16 cellular contexts compared by ENCODE assay signal in genomic region chr4:966266-967112, GRCh38. TPM values are rescaled to one million over a fixed set of nuclear protein-coding genes. Genes with fewer than 3 reads are reported as not detected.
DNase-seq lines count a peak whose midpoint lies in the region; ATAC-seq and TF ChIP-seq lines count a peak whose summit lies in the region.
"Had no signal": no experiment of that assay in that cellular context is flagged by ENCODE, and none has a peak within 500 bp of the region (broad histone marks: within the 10 kb centered on the region; RNA-seq: fewer than 3 reads in every experiment).

No MANE protein-coding gene starts in this region.

- peaks cover 3% of the 10 kb centered on the region for H3K79me1 ChIP-seq in neuronal stem cell (ENCODE audit: low read depth, low read length)

- no peak overlapping the region for H3K27ac ChIP-seq in heart left ventricle
- no peak overlapping the region for H3K27ac ChIP-seq in GM23338 (ENCODE audit: low read depth)
- H3K27ac ChIP-seq in neuronal stem cell (replicated peaks; ENCODE audit: low read length): no peak overlapping the region
- H3K27ac ChIP-seq in body of pancreas: no peak overlapping the region
- H3K27ac ChIP-seq: C4-2B, GM23248 had no signal

- H3K27ac Mint-ChIP-seq in GM23338: no peak overlapping the region
- H3K27ac Mint-ChIP-seq: B cell, H9 had no signal

- H2AK5ac ChIP-seq in neuronal stem cell (ENCODE audit: low read depth, low read length): peak overlapping the region; percentile 37

- WGBS in heart left ventricle, 4 donors: 88 to 92% (median 91%) methylated on average over 22 to 48 of the region's 48 CpGs
- no CpG with 5 or more reads among the region's 48 CpGs for WGBS in neuronal stem cell (ENCODE audit: extremely low coverage in 2 of 2, insufficient read length in 2 of 2, insufficient replicate concordance in 1 of 2), 2 donors
- 90% methylated on average over 46 of the region's 48 CpGs; no CpG with 5 or more reads in 1 of the 2 donors for WGBS in body of pancreas, 2 donors

- no peak overlapping the region for H2BK5ac ChIP-seq in neuronal stem cell (ENCODE audit: low read length)

- H3K27me3 ChIP-seq in heart left ventricle (peaks cover 0 to 13% (median 0%) of the 10 kb centered on the region in 9 donors), GM23338 (ENCODE audit: insufficient read depth) (peaks cover 10% of the 10 kb centered on the region; the same call in 1 of the 2 replicates), neuronal stem cell (ENCODE audit: control insufficient read depth in 3 of 3, insufficient read depth in 3 of 3, low read depth in 1 of 3, low read length in 3 of 3) (peaks cover 0 to 32% (median 10%) of the 10 kb centered on the region in 3 experiments), body of pancreas (no peaks in the 10 kb centered on the region), MG63 (no peaks in the 10 kb centered on the region)

- H3K4me1 Mint-ChIP-seq in GM23338: no peaks in the 10 kb centered on the region

- peak overlapping the region; percentile 10 for H2BK12ac ChIP-seq in neuronal stem cell (ENCODE audit: low read length)

- no peak overlapping the region for H4K8ac ChIP-seq in neuronal stem cell (ENCODE audit: low read depth, low read length)

- H3K18ac ChIP-seq in neuronal stem cell (ENCODE audit: low read length): no peak overlapping the region

- 0 out of 3 replicates have a peak overlapping the region, but pooled peaks have one; percentile 14 for H3K4me3 Mint-ChIP-seq in GM23338
- H3K4me3 Mint-ChIP-seq: CD4-positive, alpha-beta memory T cell had no signal

- H3K4me2 ChIP-seq in GM23338 (no peak overlapping the region; the same call in 1 of the 2 replicates), neuronal stem cell (ENCODE audit: insufficient read depth, low read length, poor library complexity, severe bottlenecking) (no peak overlapping the region)

- H3K9me3 Mint-ChIP-seq in GM23338: no peaks in the 10 kb centered on the region
- H3K9me3 Mint-ChIP-seq: H9 had no signal

- no peak overlapping the region for H2BK120ac ChIP-seq in neuronal stem cell (ENCODE audit: low read depth, low read length)

- no peak overlapping the region for H4K91ac ChIP-seq in neuronal stem cell (ENCODE audit: low read depth, low read length, poor library complexity)

- H3K4ac ChIP-seq in neuronal stem cell (ENCODE audit: low read length): no peak overlapping the region

- no peaks in the 10 kb centered on the region for H3K36me3 Mint-ChIP-seq in GM23338 (ENCODE audit: low read depth)

- peak overlapping the region; percentile 85 for H3K23ac ChIP-seq in neuronal stem cell (ENCODE audit: low read depth, low read length, poor library complexity)

- H3K9me3 ChIP-seq in heart left ventricle: no peaks in the 10 kb centered on the region
- H3K9me3 ChIP-seq in neuronal stem cell (replicated peaks in 1 of 2; ENCODE audit: control insufficient read depth in 2 of 2, insufficient read depth in 1 of 2, low read depth in 1 of 2, low read length in 2 of 2): no peaks in the 10 kb centered on the region
- H3K9me3 ChIP-seq in body of pancreas: no peaks in the 10 kb centered on the region
- no peaks in the 10 kb centered on the region for H3K9me3 ChIP-seq in MG63

- TF ChIP-seq POLR2A in heart left ventricle (IDR thresholded peaks at IDR 0.05) (no peak), body of pancreas (IDR thresholded peaks at IDR 0.05) (no peak)

- H3K27me3 Mint-ChIP-seq in GM23338 (ENCODE audit: insufficient read depth, low read depth, poor library complexity): peaks cover 20% of the 10 kb centered on the region
- H3K27me3 Mint-ChIP-seq: B cell; CD4-positive, alpha-beta memory T cell had no signal

- H3K9ac ChIP-seq in neuronal stem cell (ENCODE audit: low read depth, low read length, poor library complexity): peak overlapping the region; percentile 60
- H3K9ac ChIP-seq: GM23248 had no signal

- no peaks in the 10 kb centered on the region; the same call in 1 of the 2 replicates for H3F3A ChIP-seq in GM23338 (replicated peaks; ENCODE audit: low read depth)

- peak overlapping the region; percentile 49 for H2BK15ac ChIP-seq in neuronal stem cell (ENCODE audit: low read length)

- intact Hi-C loops in heart left ventricle (cut with DNase I): no loop called here
- intact Hi-C loops in Right ventricle myocardium superior (cut with DNase I): no loop called here
- intact Hi-C loops in body of pancreas (cut with DNase I): no loop called here

- ATAC-seq in heart left ventricle (no peak), Right ventricle myocardium superior (ENCODE audit: poor library complexity) (no peak), GM23338 (peak; percentile 4; the same call in 2 of the 3 replicates), body of pancreas (no peak)
- ATAC-seq: GM12878, HepG2 had no signal

- H3K4me3 ChIP-seq in heart left ventricle (no peak overlapping the region), GM23338 (peak overlapping the region; percentile 58; the same call in 1 of the 2 replicates), neuronal stem cell (ENCODE audit: low read length in 2 of 2) (no peak overlapping the region), body of pancreas (no peak overlapping the region), MG63 (no peak overlapping the region)
- H3K4me3 ChIP-seq: GM12878, GM23248 had no signal

- DNase-seq in heart left ventricle: peak in 3 of 5 donors; percentile 20 to 60 (median 24)
- DNase-seq in Right ventricle myocardium superior: no peak
- DNase-seq in GM23338 (ENCODE audit: low spot score): no peak
- peak; percentile 18 for DNase-seq in NCI-H69 (lab: John Stamatoyannopoulos, UW)
- no peak for DNase-seq in neuronal stem cell (ENCODE audit: low spot score)
- no peak for DNase-seq in NCI-H1417 treated with DMSO at 0.1 percent for 48 hours (lab: John Stamatoyannopoulos, UW)
- no peak for DNase-seq in body of pancreas
- no peak for DNase-seq in MG63
- DNase-seq: CD4-positive, alpha-beta memory T cell; DMS79; GM23248; H9 had no signal

- H2AFZ ChIP-seq in GM23338 (no peak overlapping the region), neuronal stem cell (ENCODE audit: low read length) (no peak overlapping the region)
- H2AFZ ChIP-seq: GM23248 had no signal

- H3K79me2 ChIP-seq in GM23338 (replicated peaks; ENCODE audit: insufficient read depth): no peaks in the 10 kb centered on the region

- TF ChIP-seq CTCF in heart left ventricle (IDR thresholded peaks at IDR 0.05): no peak
- TF ChIP-seq CTCF in GM23338 (conservative IDR thresholded peaks at IDR 0.05; ENCODE audit: low read depth in 2 of 2): no peak
- TF ChIP-seq CTCF in body of pancreas (IDR thresholded peaks at IDR 0.05): no peak

- no peaks in the 10 kb centered on the region for H3K9me2 ChIP-seq in GM23338 (ENCODE audit: insufficient read depth)

- peaks cover 0 to 52% (median 9%) of the 10 kb centered on the region in 9 donors for H3K36me3 ChIP-seq in heart left ventricle
- no peaks in the 10 kb centered on the region for H3K36me3 ChIP-seq in GM23338 (ENCODE audit: insufficient read depth)
- H3K36me3 ChIP-seq in neuronal stem cell (replicated peaks in 1 of 2; ENCODE audit: control insufficient read depth in 2 of 2, insufficient read depth in 2 of 2, low read length in 2 of 2): peaks cover 2 to 21% of the 10 kb centered on the region in 2 donors
- H3K36me3 ChIP-seq in body of pancreas (replicated peaks in 1 of 2; ENCODE audit: insufficient read depth in 1 of 2, low read depth in 2 of 2): no peaks in the 10 kb centered on the region
- no peaks in the 10 kb centered on the region for H3K36me3 ChIP-seq in MG63

- no peaks in the 10 kb centered on the region for H4K20me1 ChIP-seq in GM23338 (replicated peaks; ENCODE audit: insufficient read depth)

- peak overlapping the region; percentile 21 for H3K14ac ChIP-seq in neuronal stem cell (ENCODE audit: low read length)

- H3K4me1 ChIP-seq in heart left ventricle: peaks cover 0 to 17% (median 3%) of the 10 kb centered on the region in 12 donors
- no peaks in the 10 kb centered on the region for H3K4me1 ChIP-seq in GM23338 (ENCODE audit: insufficient read depth)
- no peaks in the 10 kb centered on the region for H3K4me1 ChIP-seq in neuronal stem cell (ENCODE audit: control insufficient read depth in 2 of 2, insufficient read depth in 1 of 2, low read depth in 1 of 2, low read length in 2 of 2)
- H3K4me1 ChIP-seq in body of pancreas: peaks cover 15% of the 10 kb centered on the region

RNA-seq across cellular contexts. Expression of gene DGKQ, which starts 6.9 kb away (rescaled TPM):
- 1 to 10 TPM; 3.2 to 7.3 (median 4.4) TPM for total RNA-seq in heart left ventricle
- 1 to 10 TPM; 2.6 to 3.7 TPM for polyA plus RNA-seq in heart left ventricle
- 3.3 TPM for total RNA-seq in Right ventricle myocardium superior
- total RNA-seq in GM23338 (2014; rRNA removed; shearing (Covaris generic)): 18.6 and 22.4 TPM in 2 replicates
- 3.4 and 4.0 TPM in 2 replicates for polyA plus RNA-seq in GM23338 (2016; fragmentation: Nextera tagmentation; extraction: Ambion mirVana)
- polyA plus RNA-seq in neuronal stem cell (2013, experiment 1 of 2): 5.4 TPM
- 5.2 TPM for polyA plus RNA-seq in neuronal stem cell (2013, experiment 2 of 2)
- total RNA-seq in body of pancreas: 10 to 100 TPM; 13.2 to 17.5 TPM
- 6.7 and 7.4 TPM in 2 replicates for total RNA-seq in MG63 (2014; rRNA removed; shearing (Covaris generic); ENCODE audit: low replicate concordance)

RNA-seq across cellular contexts. Expression of gene IDUA, which starts 20.4 kb away (rescaled TPM):
- total RNA-seq in heart left ventricle (10 to 100 TPM in 3 of 9 donors, 1 to 10 TPM in 6; 5.0 to 17.4 (median 6.9) TPM), Right ventricle myocardium superior (8.4 TPM), body of pancreas (10 to 100 TPM; 30.0 to 37.6 TPM)
- polyA plus RNA-seq in heart left ventricle (1 to 10 TPM; 3.2 to 6.8 TPM), GM23338 (2016; fragmentation: Nextera tagmentation; extraction: Ambion mirVana) (0.80 and 1.3 TPM in 2 replicates)
- total RNA-seq in GM23338 (2014; rRNA removed; shearing (Covaris generic)): 0.62 and 6.1 TPM in 2 replicates
- polyA plus RNA-seq in neuronal stem cell (2013, experiment 1 of 2): 6.9 TPM
- polyA plus RNA-seq in neuronal stem cell (2013, experiment 2 of 2): 5.7 TPM
- total RNA-seq in MG63 (2014; rRNA removed; shearing (Covaris generic); ENCODE audit: low replicate concordance): 3.4 and 13.5 TPM in 2 replicates

RNA-seq across cellular contexts. Expression of gene SLC26A1, which starts 26.7 kb away (rescaled TPM):
- under 1 TPM in 4 of 9 donors, not detected in 5; 0.19 to 0.27 (median 0.25) TPM for total RNA-seq in heart left ventricle
- under 1 TPM; 0.03 to 0.27 TPM for polyA plus RNA-seq in heart left ventricle
- 0.19 TPM for total RNA-seq in Right ventricle myocardium superior
- total RNA-seq in GM23338 (2014; rRNA removed; shearing (Covaris generic)): 0.10 and 0.16 TPM in 2 replicates
- polyA plus RNA-seq in GM23338 (2016; fragmentation: Nextera tagmentation; extraction: Ambion mirVana): 0.07 and 0.27 TPM in 2 replicates
- 0.13 TPM for polyA plus RNA-seq in neuronal stem cell (2013, experiment 1 of 2)
- polyA plus RNA-seq in neuronal stem cell (2013, experiment 2 of 2): 0.15 TPM
- total RNA-seq in body of pancreas: 1 to 10 TPM; 1.6 TPM
- not detected in 2 replicates for total RNA-seq in MG63 (2014; rRNA removed; shearing (Covaris generic); ENCODE audit: low replicate concordance)

RNA-seq across cellular contexts. Expression of gene TMEM175, which starts 34.2 kb away (rescaled TPM):
- total RNA-seq in heart left ventricle (10 to 100 TPM; 16.6 to 34.6 (median 20.1) TPM), Right ventricle myocardium superior (14.9 TPM), body of pancreas (10 to 100 TPM; 40.2 to 65.3 TPM)
- polyA plus RNA-seq in heart left ventricle (10 to 100 TPM; 14.2 to 28.8 TPM), GM23338 (2016; fragmentation: Nextera tagmentation; extraction: Ambion mirVana) (6.5 and 8.0 TPM in 2 replicates)
- total RNA-seq in GM23338 (2014; rRNA removed; shearing (Covaris generic)): 4.2 and 11.4 TPM in 2 replicates
- polyA plus RNA-seq in neuronal stem cell (2013, experiment 1 of 2): 8.0 TPM
- 7.7 TPM for polyA plus RNA-seq in neuronal stem cell (2013, experiment 2 of 2)
- 14.1 and 15.0 TPM in 2 replicates for total RNA-seq in MG63 (2014; rRNA removed; shearing (Covaris generic); ENCODE audit: low replicate concordance)

RNA-seq across cellular contexts. Expression of gene GAK, which starts 34.4 kb away (rescaled TPM):
- total RNA-seq in heart left ventricle (10 to 100 TPM; 22.8 to 55.1 (median 32.5) TPM), Right ventricle myocardium superior (27.9 TPM), body of pancreas (100 to 1,000 TPM; 126 to 127 TPM)
- polyA plus RNA-seq in heart left ventricle (10 to 100 TPM; 51.8 to 52.3 TPM), GM23338 (2016; fragmentation: Nextera tagmentation; extraction: Ambion mirVana) (47.9 and 48.5 TPM in 2 replicates)
- 88.6 and 124 TPM in 2 replicates for total RNA-seq in GM23338 (2014; rRNA removed; shearing (Covaris generic))
- polyA plus RNA-seq in neuronal stem cell (2013, experiment 1 of 2): 35.3 TPM
- 34.3 TPM for polyA plus RNA-seq in neuronal stem cell (2013, experiment 2 of 2)
- 57.1 and 67.9 TPM in 2 replicates for total RNA-seq in MG63 (2014; rRNA removed; shearing (Covaris generic); ENCODE audit: low replicate concordance)

Comparison
In these comparisons a context has a peak if more than half of its experiments do, and no peak if none do; other contexts are left out.
1. DNase-seq: peak in heart left ventricle (3 of 5) and NCI-H69 (single experiment); none in Right ventricle myocardium superior (single experiment), GM23338 (single experiment), neuronal stem cell (single experiment), NCI-H1417 treated with DMSO at 0.1 percent for 48 hours (single experiment), body of pancreas (0 of 4) and MG63 (single experiment).